In genomic region chr20:57118964-57119363, GRCh38 we compare ENCODE assay signal across 7 cellular contexts.
"Had no signal": no experiment of that assay in that cellular context is flagged by ENCODE, and none has a peak within 500 bp of the region (broad histone marks: within the 10 kb centered on the region; RNA-seq: fewer than 3 reads in every experiment).

No MANE protein-coding gene starts in this region.

- FAIRE-seq: G401.6, GM12891, GM12892, GM18507, GM19239 had no signal

- DNase-seq: GDM1, GF-D8 had no signal
